Comparison of ENCODE assay signal across 8 cellular contexts in genomic region chr13:48334534-48335127, GRCh38. TPM values are rescaled to one million over a fixed set of nuclear protein-coding genes. Genes with fewer than 3 reads are reported as not detected.
DNase-seq lines count a peak whose midpoint lies in the region; ATAC-seq and TF ChIP-seq lines count a peak whose summit lies in the region.

No MANE protein-coding gene starts in this region.

- H3K9me3 ChIP-seq in lower lobe of right lung, result no peaks in the 10 kb centered on the region

- TF ChIP-seq CTCF in lower lobe of right lung (IDR thresholded peaks at IDR 0.05), result peak; percentile 61

- no peaks in the 10 kb centered on the region for H3K27me3 Mint-ChIP-seq in activated CD4-positive, alpha-beta T cell treated with anti-CD3 and anti-CD28 coated beads, Interleukin-2, amount 10 ng/mL, durations not matched to agents 7 days and 5 days
- H3K27me3 Mint-ChIP-seq in central memory CD8-positive, alpha-beta T cell, result no peaks in the 10 kb centered on the region

- no peaks in the 10 kb centered on the region for H3K27me3 ChIP-seq in lower lobe of right lung (ENCODE audit: low read depth)

- peaks cover 50% of the 10 kb centered on the region for H3K36me3 Mint-ChIP-seq in activated CD4-positive, alpha-beta T cell treated with anti-CD3 and anti-CD28 coated beads, Interleukin-2, amount 10 ng/mL, durations not matched to agents 7 days and 5 days (ENCODE audit: low read depth)
- H3K36me3 Mint-ChIP-seq in central memory CD8-positive, alpha-beta T cell (ENCODE audit: insufficient read depth), result peaks cover 1% of the 10 kb centered on the region

- H3K4me3 Mint-ChIP-seq in activated CD4-positive, alpha-beta T cell treated with anti-CD3 and anti-CD28 coated beads, Interleukin-2, amount 10 ng/mL, durations not matched to agents 7 days and 5 days, result no peak overlapping the region
- no peak overlapping the region for H3K4me3 Mint-ChIP-seq in central memory CD8-positive, alpha-beta T cell

- H3K4me1 ChIP-seq in lower lobe of right lung, result peaks cover 7% of the 10 kb centered on the region

- H3K4me1 Mint-ChIP-seq in activated CD4-positive, alpha-beta T cell treated with anti-CD3 and anti-CD28 coated beads, Interleukin-2, amount 10 ng/mL, durations not matched to agents 7 days and 5 days, result peaks cover 28% of the 10 kb centered on the region
- peaks cover 11% of the 10 kb centered on the region for H3K4me1 Mint-ChIP-seq in central memory CD8-positive, alpha-beta T cell

- ATAC-seq in central memory CD8-positive, alpha-beta T cell (replicated peaks; ENCODE audit: extremely low read depth, poor library complexity, severe bottlenecking), result peak; percentile 56
- peak in 1 of 2 donors; percentile 74 for ATAC-seq in lower lobe of right lung
- no peak for ATAC-seq in GM18511 (IDR thresholded peaks at IDR 0.05; ENCODE audit: unreplicated experiment)
- no peak for ATAC-seq in HG03521 (IDR thresholded peaks at IDR 0.05; ENCODE audit: unreplicated experiment)

- H3K4me3 ChIP-seq in lower lobe of right lung, result no peak overlapping the region

- no peaks in the 10 kb centered on the region for H3K36me3 ChIP-seq in lower lobe of right lung

- H3K9me3 Mint-ChIP-seq in activated CD4-positive, alpha-beta T cell treated with anti-CD3 and anti-CD28 coated beads, Interleukin-2, amount 10 ng/mL, durations not matched to agents 7 days and 5 days, result peaks cover 5% of the 10 kb centered on the region
- no peaks in the 10 kb centered on the region for H3K9me3 Mint-ChIP-seq in central memory CD8-positive, alpha-beta T cell

- POLR2A ChIA-PET in activated CD4-positive, alpha-beta T cell treated with anti-CD3 and anti-CD28 coated beads, Interleukin-2, amount 10 ng/mL, durations not matched to agents 7 days and 5 days (lab: Charles Lee), result no interaction called here

- no peak overlapping the region for H3K27ac ChIP-seq in lower lobe of right lung

- H3K27ac Mint-ChIP-seq in activated CD4-positive, alpha-beta T cell treated with anti-CD3 and anti-CD28 coated beads, Interleukin-2, amount 10 ng/mL, durations not matched to agents 7 days and 5 days, result no peak overlapping the region
- H3K27ac Mint-ChIP-seq in central memory CD8-positive, alpha-beta T cell (ENCODE audit: low read depth), result peak overlapping the region; percentile 35

- CTCF ChIA-PET in activated CD4-positive, alpha-beta T cell treated with anti-CD3 and anti-CD28 coated beads, Interleukin-2, amount 10 ng/mL, durations not matched to agents 7 days and 5 days (lab: Charles Lee), result interaction anchor here (0.6 to 2.3 kb wide), 13 partner anchors 16 to 437 kb away, joined by 3 to 30 read pairs (median 3); partner anchors contain the start of gene MED4

- peak; percentile 31 for DNase-seq in activated CD4-positive, alpha-beta T cell treated with anti-CD3 and anti-CD28 coated beads, Interleukin-2, amount 10 ng/mL, durations not matched to agents 7 days and 5 days
- no peak for DNase-seq in activated CD4-positive, alpha-beta T cell treated with anti-CD3 and anti-CD28 coated beads for 4 hours
- peak; percentile 65 for DNase-seq in NCI-H69 (lab: John Stamatoyannopoulos, UW)
- DNase-seq in central memory CD8-positive, alpha-beta T cell (ENCODE audit: low spot score in 2 of 2), result no peak
- no peak for DNase-seq in lower lobe of right lung
- no peak for DNase-seq in NCI-H226

- intact Hi-C loops in lower lobe of right lung (cut with DNase I), result loop anchor here (10.0 kb wide), 1 partner anchor 250 kb away; no protein-coding TSS in a partner anchor

RNA-seq across cellular contexts. Expression of gene RB1, which starts 31.1 kb away (rescaled TPM):
- 10 to 100 TPM; 47.1 to 61.5 TPM for total RNA-seq in activated CD4-positive, alpha-beta T cell treated with anti-CD3 and anti-CD28 coated beads, Interleukin-2, amount 10 ng/mL, durations not matched to agents 7 days and 5 days
- 38.1 TPM for total RNA-seq in lower lobe of right lung

Comparison
In these comparisons a context has a peak if more than half of its experiments do, and no peak if none do; other contexts are left out.
1. DNase-seq: peak in activated CD4-positive, alpha-beta T cell treated with anti-CD3 and anti-CD28 coated beads, Interleukin-2, amount 10 ng/mL, durations not matched to agents 7 days and 5 days (single experiment) and NCI-H69 (single experiment); none in activated CD4-positive, alpha-beta T cell treated with anti-CD3 and anti-CD28 coated beads for 4 hours (0 of 2), central memory CD8-positive, alpha-beta T cell (0 of 2), lower lobe of right lung (single experiment) and NCI-H226 (single experiment).